ENCODE assay signal across 33 cellular contexts in genomic region chrX:103729015-103729414, GRCh38. TPM values are rescaled to one million over a fixed set of nuclear protein-coding genes. Genes with fewer than 3 reads are reported as not detected.
"Had no signal": no experiment of that assay in that cellular context is flagged by ENCODE, and none has a peak within 500 bp of the region (broad histone marks: within the 10 kb centered on the region; RNA-seq: fewer than 3 reads in every experiment).

No MANE protein-coding gene starts in this region.

- H2AFZ ChIP-seq: PC-9 had no signal

- H3K36me3 ChIP-seq: breast epithelium had no signal

- ATAC-seq: activated CD4-positive, alpha-beta T cell treated with anti-CD3 and anti-CD28 coated beads for 36 hours; activated CD4-positive, CD25-positive, alpha-beta regulatory T cell treated with anti-CD3 and anti-CD28 coated beads, Interleukin-2, amount 50 U/mL, for 24 hours; activated CD8-positive, alpha-beta T cell treated with anti-CD3 and anti-CD28 coated beads, Interleukin-2, amount 10 ng/mL, durations not matched to agents 7 days and 5 days; body of pancreas; Right ventricle myocardium inferior had no signal

- H3K9ac ChIP-seq: KMS-11 had no signal

- H3K4me1 ChIP-seq: body of pancreas, breast epithelium had no signal

- H3K27me3 ChIP-seq: body of pancreas had no signal

- DNase-seq: activated CD4-positive, alpha-beta T cell treated with anti-CD3 and anti-CD28 coated beads for 36 hours; activated CD4-positive, alpha-beta T cell treated with anti-CD3 and anti-CD28 coated beads, Interleukin-2, amount 10 ng/mL, durations not matched to agents 7 days and 5 days; activated CD4-positive, alpha-beta T cell treated with anti-CD3 and anti-CD28 coated beads, Interleukin-2, amount 50 U/mL, for 48 hours; activated CD8-positive, alpha-beta T cell treated with anti-CD3 and anti-CD28 coated beads, Interleukin-2, amount 10 ng/mL, durations not matched to agents 7 days and 5 days; activated gamma-delta T cell; activated naive CD4-positive, alpha-beta T cell treated with Interleukin-2 at 50 U/mL for 16 hours; activated naive CD8-positive, alpha-beta T cell treated with anti-CD3 and anti-CD28 coated beads, Interleukin-2, amount 10 ng/mL, durations not matched to agents 7 days and 5 days; activated T-cell treated with anti-CD3 and anti-CD28 coated beads, Interleukin-2, amount 50 U/mL, for 24 hours; body of pancreas; NCI-H1092 treated with DMSO at 0.1 percent for 48 hours; NCI-H1417; NCI-H146; NCI-H187; NCI-H2029 treated with DMSO at 0.1 percent for 48 hours; NCI-H2107; NCI-H2171; NCI-H510A; NCI-H526; NCI-H748 treated with DMSO at 0.1 percent for 48 hours; NK-92 treated with Interleukin-12 subunit alpha and Interleukin-12 subunit beta, amount 100 ng/mL, for 24 hours; PC-9 had no signal

- H3K4me3 Mint-ChIP-seq: activated CD4-positive, alpha-beta T cell treated with anti-CD3 and anti-CD28 coated beads for 36 hours; activated CD4-positive, alpha-beta T cell treated with anti-CD3 and anti-CD28 coated beads, Interleukin-2, amount 10 ng/mL, durations not matched to agents 7 days and 5 days; activated CD8-positive, alpha-beta T cell treated with anti-CD3 and anti-CD28 coated beads, Interleukin-2, amount 10 ng/mL, durations not matched to agents 7 days and 5 days; activated naive CD4-positive, alpha-beta T cell treated with anti-CD3 and anti-CD28 coated beads, Interleukin-2, amount 50 U/mL, for 24 hours; activated naive CD8-positive, alpha-beta T cell treated with anti-CD3 and anti-CD28 coated beads, Interleukin-2, amount 10 ng/mL, durations not matched to agents 7 days and 5 days; activated T-cell treated with anti-CD3 and anti-CD28 coated beads, Interleukin-2, amount 50 U/mL, for 24 hours had no signal

- H3K27ac Mint-ChIP-seq: activated CD4-positive, alpha-beta T cell treated with anti-CD3 and anti-CD28 coated beads for 36 hours; activated CD4-positive, alpha-beta T cell treated with anti-CD3 and anti-CD28 coated beads, Interleukin-2, amount 10 ng/mL, durations not matched to agents 7 days and 5 days; activated CD8-positive, alpha-beta T cell treated with anti-CD3 and anti-CD28 coated beads, Interleukin-2, amount 10 ng/mL, durations not matched to agents 7 days and 5 days; activated naive CD4-positive, alpha-beta T cell treated with anti-CD3 and anti-CD28 coated beads, Interleukin-2, amount 50 U/mL, for 24 hours; activated naive CD8-positive, alpha-beta T cell treated with anti-CD3 and anti-CD28 coated beads, Interleukin-2, amount 10 ng/mL, durations not matched to agents 7 days and 5 days; activated T-cell treated with anti-CD3 and anti-CD28 coated beads, Interleukin-2, amount 50 U/mL, for 24 hours; activated T-helper 2 cell treated with anti-CD3 and anti-CD28 coated beads, Interferon-gamma antibody, Interleukin-2, Interleukin-4, amounts not matched to agents 10 μg/mL and 5 μg/mL and 100 μg/mL, durations not matched to agents 14 hours and 24 hours and 36 hours had no signal

- H3K36me3 Mint-ChIP-seq: activated naive CD4-positive, alpha-beta T cell treated with anti-CD3 and anti-CD28 coated beads, Interleukin-2, amount 50 U/mL, for 24 hours; activated naive CD8-positive, alpha-beta T cell treated with anti-CD3 and anti-CD28 coated beads, Interleukin-2, amount 10 ng/mL, durations not matched to agents 7 days and 5 days had no signal

- H3K4me1 Mint-ChIP-seq: activated CD4-positive, alpha-beta T cell treated with anti-CD3 and anti-CD28 coated beads for 36 hours had no signal

- H3K4me2 ChIP-seq: KMS-11, PC-9 had no signal

- H3K9me3 ChIP-seq: body of pancreas, breast epithelium had no signal

- H3K27ac ChIP-seq: body of pancreas, breast epithelium, KMS-11, PC-9 had no signal

- H3K9me3 Mint-ChIP-seq: activated CD4-positive, alpha-beta T cell treated with anti-CD3 and anti-CD28 coated beads, Interleukin-2, amount 10 ng/mL, durations not matched to agents 7 days and 5 days; activated naive CD4-positive, alpha-beta T cell treated with anti-CD3 and anti-CD28 coated beads, Interleukin-2, amount 50 U/mL, for 24 hours; activated naive CD8-positive, alpha-beta T cell treated with anti-CD3 and anti-CD28 coated beads, Interleukin-2, amount 10 ng/mL, durations not matched to agents 7 days and 5 days; activated T-cell treated with anti-CD3 and anti-CD28 coated beads, Interleukin-2, amount 50 U/mL, for 24 hours; activated T-helper 2 cell treated with anti-CD3 and anti-CD28 coated beads, Interferon-gamma antibody, Interleukin-2, Interleukin-4, amounts not matched to agents 10 μg/mL and 5 μg/mL and 100 μg/mL, durations not matched to agents 14 hours and 24 hours and 36 hours had no signal

- H3K4me3 ChIP-seq: body of pancreas, breast epithelium, PC-9 had no signal

RNA-seq across cellular contexts. Expression of gene TMEM31, which starts 18.3 kb away (rescaled TPM):
- total RNA-seq: activated CD4-positive, alpha-beta T cell treated with anti-CD3 and anti-CD28 coated beads, Interleukin-2, amount 10 ng/mL, durations not matched to agents 7 days and 5 days; activated CD8-positive, alpha-beta T cell treated with anti-CD3 and anti-CD28 coated beads, Interleukin-2, amount 10 ng/mL, durations not matched to agents 7 days and 5 days; activated naive CD8-positive, alpha-beta T cell treated with anti-CD3 and anti-CD28 coated beads, Interleukin-2, amount 10 ng/mL, durations not matched to agents 7 days and 5 days; activated T-helper 2 cell treated with anti-CD3 and anti-CD28 coated beads, Interferon-gamma antibody, Interleukin-2, Interleukin-4, amounts not matched to agents 10 μg/mL and 5 μg/mL and 100 μg/mL, durations not matched to agents 14 hours and 24 hours and 36 hours; body of pancreas; breast epithelium; LHCN-M2; M059J; PC-9; Right ventricle myocardium inferior; T-helper 1 cell treated with Interleukin-12 subunit alpha and Interleukin-12 subunit beta and Interleukin-4 antibody, amounts not matched to agents 30 ng/mL and 1 ng/mL, for 36 hours; T-helper 2 cell treated with Interferon-gamma antibody and Interleukin-4, amounts not matched to agents 100 ng/mL and 5 ng/mL, for 36 hours had no signal
- polyA plus RNA-seq: adipose tissue had no signal

RNA-seq across cellular contexts. Expression of gene PLP1, which starts 47.6 kb away (rescaled TPM):
- total RNA-seq: activated CD4-positive, alpha-beta T cell treated with anti-CD3 and anti-CD28 coated beads for 36 hours; activated CD4-positive, alpha-beta T cell treated with anti-CD3 and anti-CD28 coated beads, Interleukin-2, amount 10 ng/mL, durations not matched to agents 7 days and 5 days; activated CD8-positive, alpha-beta T cell treated with anti-CD3 and anti-CD28 coated beads, Interleukin-2, amount 10 ng/mL, durations not matched to agents 7 days and 5 days; activated naive CD8-positive, alpha-beta T cell treated with anti-CD3 and anti-CD28 coated beads, Interleukin-2, amount 10 ng/mL, durations not matched to agents 7 days and 5 days; activated T-helper 2 cell treated with anti-CD3 and anti-CD28 coated beads, Interferon-gamma antibody, Interleukin-2, Interleukin-4, amounts not matched to agents 10 μg/mL and 5 μg/mL and 100 μg/mL, durations not matched to agents 14 hours and 24 hours and 36 hours; M059J; OCI-LY7; PC-9; T-helper 1 cell treated with Interleukin-12 subunit alpha and Interleukin-12 subunit beta and Interleukin-4 antibody, amounts not matched to agents 30 ng/mL and 1 ng/mL, for 36 hours; T-helper 2 cell treated with Interferon-gamma antibody and Interleukin-4, amounts not matched to agents 100 ng/mL and 5 ng/mL, for 36 hours had no signal
